14 cellular contexts compared by ENCODE assay signal in the genomic region with DNA sequence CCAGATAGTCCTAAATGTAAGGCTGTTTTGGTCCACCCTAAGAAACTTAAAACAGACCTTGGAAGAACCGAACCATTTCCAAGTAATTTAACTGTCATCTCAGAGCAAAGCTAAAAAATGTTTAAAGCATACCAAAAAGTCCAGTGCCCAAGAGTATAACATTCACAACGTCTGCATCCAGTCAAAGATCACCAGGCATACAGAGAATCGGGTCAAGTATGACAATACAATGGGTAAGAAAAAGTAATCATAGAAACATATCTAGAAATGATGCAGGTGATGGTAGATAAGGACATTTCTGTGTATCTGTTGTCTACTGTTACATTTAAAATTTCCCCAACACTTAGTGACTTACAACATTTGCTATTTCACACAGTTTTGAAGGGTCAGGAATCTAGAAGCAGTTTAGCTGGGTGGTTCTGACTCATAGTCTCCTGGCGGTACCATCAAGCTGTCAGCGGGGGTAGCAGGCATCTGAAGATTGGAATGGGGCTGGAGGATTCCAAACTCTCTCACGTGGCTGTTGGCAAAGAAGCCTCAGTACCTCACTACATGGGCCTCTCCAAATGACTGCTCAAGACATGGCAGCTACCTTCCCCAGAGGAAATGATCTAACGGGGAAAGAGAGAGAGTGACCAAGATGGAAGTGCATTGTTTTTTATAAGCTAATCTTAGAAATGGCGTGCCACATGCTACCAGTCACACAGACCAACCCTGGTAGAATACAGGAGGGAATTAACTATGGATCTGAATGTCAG. TPM values are rescaled to one million over a fixed set of nuclear protein-coding genes. Genes with fewer than 3 reads are reported as not detected.
DNase-seq lines count a peak whose midpoint lies in the region; ATAC-seq and TF ChIP-seq lines count a peak whose summit lies in the region.
"Had no signal": no experiment of that assay in that cellular context is flagged by ENCODE, and none has a peak within 500 bp of the region (broad histone marks: within the 10 kb centered on the region; RNA-seq: fewer than 3 reads in every experiment).

No MANE protein-coding gene starts in this region.

- no peaks in the 10 kb centered on the region for H3K27me3 ChIP-seq in GM23338 (ENCODE audit: insufficient read depth)
- H3K27me3 ChIP-seq in gastroesophageal sphincter = no peaks in the 10 kb centered on the region
- H3K27me3 ChIP-seq in skeletal muscle satellite cell (ENCODE audit: control insufficient read depth, insufficient read depth, low read length) = no peaks in the 10 kb centered on the region

- no peak overlapping the region for H3K9ac ChIP-seq in skeletal muscle satellite cell (ENCODE audit: low read depth, low read length)

- no peaks in the 10 kb centered on the region for H3F3A ChIP-seq in GM23338 (replicated peaks; ENCODE audit: low read depth)

- H3K9me3 Mint-ChIP-seq in GM23338 = no peaks in the 10 kb centered on the region
- no peaks in the 10 kb centered on the region for H3K9me3 Mint-ChIP-seq in activated CD8-positive, alpha-beta memory T cell treated with anti-CD3 and anti-CD28 coated beads, Interleukin-2, amount 10 ng/mL, durations not matched to agents 7 days and 5 days (ENCODE audit: low read depth)
- H3K9me3 Mint-ChIP-seq: activated naive CD8-positive, alpha-beta T cell treated with anti-CD3 and anti-CD28 coated beads for 36 hours had no signal

- H3K4me3 ChIP-seq in GM23338 = no peak overlapping the region
- H3K4me3 ChIP-seq in gastroesophageal sphincter = no peak overlapping the region
- H3K4me3 ChIP-seq in skeletal muscle satellite cell (ENCODE audit: low read length) = peak overlapping the region; percentile 31
- H3K4me3 ChIP-seq: lower lobe of right lung, skin epidermis had no signal

- WGBS in gastroesophageal sphincter (ENCODE audit: low coverage in 1 of 2), 2 donors = 32 to 35% methylated on average over 6 to 7 of the region's 8 CpGs

- H3K27ac Mint-ChIP-seq in GM23338 = no peak overlapping the region
- no peak overlapping the region for H3K27ac Mint-ChIP-seq in activated CD8-positive, alpha-beta memory T cell treated with anti-CD3 and anti-CD28 coated beads, Interleukin-2, amount 10 ng/mL, durations not matched to agents 7 days and 5 days
- H3K27ac Mint-ChIP-seq: activated naive CD8-positive, alpha-beta T cell treated with anti-CD3 and anti-CD28 coated beads for 36 hours had no signal

- no peak for TF ChIP-seq EP300 in gastroesophageal sphincter (IDR thresholded peaks at IDR 0.05)

- CTCF ChIA-PET in activated CD8-positive, alpha-beta memory T cell treated with anti-CD3 and anti-CD28 coated beads, Interleukin-2, amount 10 ng/mL, durations not matched to agents 7 days and 5 days (lab: Charles Lee) = interaction anchor here (1.0 kb wide), 1 partner anchor 18 kb away, joined by 3 read pairs; no protein-coding TSS in a partner anchor

- H3K4me2 ChIP-seq in GM23338 (no peak overlapping the region), skeletal muscle satellite cell (ENCODE audit: low read length) (peak overlapping the region; percentile 28)

- H3K9me3 ChIP-seq in gastroesophageal sphincter = no peaks in the 10 kb centered on the region
- no peaks in the 10 kb centered on the region for H3K9me3 ChIP-seq in skeletal muscle satellite cell (replicated peaks; ENCODE audit: low read length)
- H3K9me3 ChIP-seq: lower lobe of right lung had no signal

- H3K4me3 Mint-ChIP-seq in GM23338 = no peak overlapping the region
- H3K4me3 Mint-ChIP-seq in activated CD8-positive, alpha-beta memory T cell treated with anti-CD3 and anti-CD28 coated beads, Interleukin-2, amount 10 ng/mL, durations not matched to agents 7 days and 5 days = no peak overlapping the region
- H3K4me3 Mint-ChIP-seq: activated naive CD8-positive, alpha-beta T cell treated with anti-CD3 and anti-CD28 coated beads for 36 hours had no signal

- H3K36me3 ChIP-seq in GM23338 (ENCODE audit: insufficient read depth) = no peaks in the 10 kb centered on the region
- H3K36me3 ChIP-seq in gastroesophageal sphincter = peaks cover 0 to 30% of the 10 kb centered on the region in 2 donors
- no peaks in the 10 kb centered on the region for H3K36me3 ChIP-seq in skeletal muscle satellite cell (ENCODE audit: insufficient read depth, low read length)

- intact Hi-C loops in Right ventricle myocardium superior (cut with DNase I) = no loop called here

- H3K27me3 Mint-ChIP-seq in GM23338 (ENCODE audit: insufficient read depth, low read depth, poor library complexity) = no peaks in the 10 kb centered on the region
- peaks cover 7% of the 10 kb centered on the region for H3K27me3 Mint-ChIP-seq in activated CD8-positive, alpha-beta memory T cell treated with anti-CD3 and anti-CD28 coated beads, Interleukin-2, amount 10 ng/mL, durations not matched to agents 7 days and 5 days
- H3K27me3 Mint-ChIP-seq: activated naive CD8-positive, alpha-beta T cell treated with anti-CD3 and anti-CD28 coated beads for 36 hours had no signal

- no peaks in the 10 kb centered on the region for H4K20me1 ChIP-seq in GM23338 (replicated peaks; ENCODE audit: insufficient read depth)

- DNase-seq in GM23338 (ENCODE audit: low spot score) (no peak), amniotic epithelial cell (ENCODE audit: low read depth) (peak; percentile 97), activated gamma-delta T cell treated with Interleukin-2 at 50 U/mL for 16 hours (no peak), Right ventricle myocardium superior (no peak)
- DNase-seq in activated CD8-positive, alpha-beta memory T cell treated with anti-CD3 and anti-CD28 coated beads, Interleukin-2, amount 10 ng/mL, durations not matched to agents 7 days and 5 days = no peak
- DNase-seq: activated naive CD8-positive, alpha-beta T cell treated with anti-CD3 and anti-CD28 coated beads for 36 hours; erythroblast; lower lobe of right lung; NCI-H510A; stimulated activated CD8-positive, alpha-beta memory T cell treated with anti-CD3 and anti-CD28 coated beads, Interleukin-4, amount 100 ng/mL, for 48 hours had no signal

- no peak for TF ChIP-seq POLR2A in gastroesophageal sphincter (IDR thresholded peaks at IDR 0.05)

- no peaks in the 10 kb centered on the region for H3K9me2 ChIP-seq in GM23338 (ENCODE audit: insufficient read depth)

- no peak overlapping the region for H3K27ac ChIP-seq in GM23338 (ENCODE audit: low read depth)
- H3K27ac ChIP-seq in gastroesophageal sphincter = peak overlapping the region in 3 of 4 donors; percentile 22 to 66 (median 58)
- H3K27ac ChIP-seq: lower lobe of right lung, skin epidermis had no signal

- H2AFZ ChIP-seq in GM23338 = no peak overlapping the region

- TF ChIP-seq CTCF in GM23338 (conservative IDR thresholded peaks at IDR 0.05; ENCODE audit: low read depth in 2 of 2) (no peak), gastroesophageal sphincter (IDR thresholded peaks at IDR 0.05) (no peak)

- H3K4me1 Mint-ChIP-seq in GM23338 = peaks cover 5% of the 10 kb centered on the region; the same call in 2 of the 3 replicates
- H3K4me1 Mint-ChIP-seq in activated CD8-positive, alpha-beta memory T cell treated with anti-CD3 and anti-CD28 coated beads, Interleukin-2, amount 10 ng/mL, durations not matched to agents 7 days and 5 days = no peaks in the 10 kb centered on the region
- H3K4me1 Mint-ChIP-seq: activated naive CD8-positive, alpha-beta T cell treated with anti-CD3 and anti-CD28 coated beads for 36 hours had no signal

- peak; percentile 46; the same call in 2 of the 3 replicates for ATAC-seq in GM23338
- ATAC-seq in gastroesophageal sphincter = peak; percentile 74
- ATAC-seq in HG03354 (IDR thresholded peaks at IDR 0.05; ENCODE audit: poor library complexity, severe bottlenecking, unreplicated experiment) = no peak
- no peak for ATAC-seq in activated CD8-positive, alpha-beta memory T cell treated with anti-CD3 and anti-CD28 coated beads, Interleukin-2, amount 10 ng/mL, durations not matched to agents 7 days and 5 days
- no peak for ATAC-seq in Right ventricle myocardium superior (ENCODE audit: poor library complexity)

- no peaks in the 10 kb centered on the region for H3K36me3 Mint-ChIP-seq in GM23338 (ENCODE audit: low read depth)
- H3K36me3 Mint-ChIP-seq in activated CD8-positive, alpha-beta memory T cell treated with anti-CD3 and anti-CD28 coated beads, Interleukin-2, amount 10 ng/mL, durations not matched to agents 7 days and 5 days = no peaks in the 10 kb centered on the region
- H3K36me3 Mint-ChIP-seq: activated naive CD8-positive, alpha-beta T cell treated with anti-CD3 and anti-CD28 coated beads for 36 hours had no signal

- no peaks in the 10 kb centered on the region for H3K79me2 ChIP-seq in GM23338 (replicated peaks; ENCODE audit: insufficient read depth)

- H3K4me1 ChIP-seq in GM23338 (ENCODE audit: insufficient read depth) (no peaks in the 10 kb centered on the region), gastroesophageal sphincter (peaks cover 0 to 10% (median 0%) of the 10 kb centered on the region in 3 donors), skeletal muscle satellite cell (ENCODE audit: control insufficient read depth, insufficient read depth, low read length) (peaks cover 16% of the 10 kb centered on the region)
- H3K4me1 ChIP-seq: lower lobe of right lung had no signal

TF ChIP-seq in GM23338, 12 proteins besides CTCF, POLR2A, EP300 and RAD21 (continues in another document):
- TF ChIP-seq ZNF331 (CRISPR knock-in tag; IDR thresholded peaks at IDR 0.05; ENCODE audit: low read depth) (no peak), CREB1 (CRISPR knock-in tag; IDR thresholded peaks at IDR 0.05; ENCODE audit: low read depth) (no peak)

RNA-seq across cellular contexts. Expression of a gene that starts 36.6 kb away (rescaled TPM):
- 5.7 and 8.4 TPM in 2 replicates for total RNA-seq in GM23338 (2014; rRNA removed; shearing (Covaris generic))
- polyA plus RNA-seq in GM23338 (2016; fragmentation: Nextera tagmentation; extraction: Ambion mirVana) = 8.8 and 11.5 TPM in 2 replicates
- total RNA-seq in gastroesophageal sphincter (10 to 100 TPM; 18.5 to 32.2 (median 26.1) TPM), Right ventricle myocardium superior (5.4 TPM)
- 18.3 and 18.6 TPM in 2 replicates for total RNA-seq in skeletal muscle satellite cell (2012; rRNA removed)
- 1 to 10 TPM; 5.1 to 5.9 TPM for total RNA-seq in activated CD8-positive, alpha-beta memory T cell treated with anti-CD3 and anti-CD28 coated beads, Interleukin-2, amount 10 ng/mL, durations not matched to agents 7 days and 5 days

Comparison
In these comparisons a context has a peak if more than half of its experiments do, and no peak if none do; other contexts are left out.
1. ATAC-seq: peak in GM23338 (single experiment) and gastroesophageal sphincter (single experiment); none in HG03354 (single experiment), activated CD8-positive, alpha-beta memory T cell treated with anti-CD3 and anti-CD28 coated beads, Interleukin-2, amount 10 ng/mL, durations not matched to agents 7 days and 5 days (single experiment) and Right ventricle myocardium superior (single experiment).